Comparison of ENCODE assay signal across 24 cellular contexts in the genomic region with DNA sequence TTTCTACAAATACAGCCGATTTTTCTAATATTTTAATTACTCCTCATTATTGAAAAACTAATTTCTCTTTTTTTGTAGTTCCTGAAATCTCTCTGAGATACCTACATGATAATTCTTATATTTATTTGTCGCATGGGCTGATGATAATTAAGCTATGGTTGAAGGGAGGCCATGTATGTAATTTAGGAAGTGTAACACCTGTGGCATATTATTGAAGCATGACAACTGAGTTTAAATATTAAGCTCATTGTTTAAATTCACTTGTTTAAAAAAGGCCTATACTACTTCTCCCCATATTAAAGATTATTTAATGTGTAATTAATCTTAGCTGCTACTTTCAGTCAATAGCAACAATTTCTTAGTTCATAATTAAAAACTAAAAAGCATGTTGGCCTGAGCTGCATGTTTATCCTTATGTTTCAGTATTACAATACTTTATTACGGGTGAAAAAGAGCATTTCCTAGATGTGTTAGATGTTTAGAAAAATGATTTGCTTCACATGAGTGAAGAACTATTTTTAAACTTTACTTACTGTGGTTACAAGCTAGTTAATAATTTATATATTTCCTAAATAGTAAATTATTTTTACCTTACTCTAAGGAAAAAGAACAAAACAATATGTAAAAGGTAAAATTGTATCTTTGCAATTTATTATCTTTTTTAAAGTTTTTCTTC.
A peak's percentile ranks its signal among the peaks of the same experiment; 100 is the strongest.
DNase-seq lines count a peak whose midpoint lies in the region; ATAC-seq, FAIRE-seq and TF ChIP-seq lines count a peak whose summit lies in the region.
"Had no signal": no experiment of that assay in that cellular context is flagged by ENCODE, and none has a peak within 500 bp of the region (broad histone marks: within the 10 kb centered on the region; RNA-seq: fewer than 3 reads in every experiment).

No MANE protein-coding gene starts in this region.

- H3K27me3 ChIP-seq in right lobe of liver (no peaks in the 10 kb centered on the region), body of pancreas (no peaks in the 10 kb centered on the region)
- H3K27me3 ChIP-seq: heart right ventricle, sigmoid colon, SJCRH30 had no signal

- peak; percentile 67 for FAIRE-seq in kidney (lab: Jason Lieb, UNC)
- FAIRE-seq: astrocyte had no signal

- H3K27ac ChIP-seq in kidney (ENCODE audit: low read depth in 2 of 2, low read length in 2 of 2) (no peak overlapping the region), right lobe of liver (no peak overlapping the region), body of pancreas (no peak overlapping the region)
- H3K27ac ChIP-seq: heart right ventricle, sigmoid colon, SJCRH30, WERI-Rb-1 had no signal

- H3K9ac ChIP-seq in kidney (ENCODE audit: low read length in 2 of 2), result no peak overlapping the region

- 81% methylated on average over 3 of the region's 3 CpGs for WGBS in right lobe of liver (ENCODE audit: insufficient coverage, low coverage, low lambda C conversion rate, missing lambda C conversion rate)
- WGBS in body of pancreas, 2 donors, result 85 to 89% methylated on average over 3 of the region's 3 CpGs

- H3K4me1 ChIP-seq in kidney (ENCODE audit: control insufficient read depth in 1 of 2, insufficient read depth in 1 of 2, low read depth in 1 of 2, low read length in 2 of 2), result no peaks in the 10 kb centered on the region
- peaks cover 0 to 7% (median 0%) of the 10 kb centered on the region in 4 donors for H3K4me1 ChIP-seq in right lobe of liver
- peaks cover 6% of the 10 kb centered on the region for H3K4me1 ChIP-seq in body of pancreas
- H3K4me1 ChIP-seq: heart right ventricle, sigmoid colon, SJCRH30 had no signal

- H3K36me3 ChIP-seq in kidney (ENCODE audit: control insufficient read depth in 1 of 2, insufficient read depth in 2 of 2, low read length in 2 of 2) (no peaks in the 10 kb centered on the region), right lobe of liver (no peaks in the 10 kb centered on the region), body of pancreas (replicated peaks in 1 of 2; ENCODE audit: insufficient read depth in 1 of 2, low read depth in 2 of 2) (no peaks in the 10 kb centered on the region)
- H3K36me3 ChIP-seq: WERI-Rb-1 had no signal

- in situ Hi-C loops in GM13976 (cut with MboI; ENCODE audit: low sequenced_read_pairs, unreplicated experiment), result no loop called here

- ATAC-seq in GM18870 (IDR thresholded peaks at IDR 0.05; ENCODE audit: unreplicated experiment) (peak; percentile 68), GM21786 (IDR thresholded peaks at IDR 0.05; ENCODE audit: unreplicated experiment) (peak; percentile 76), HG03175 (IDR thresholded peaks at IDR 0.05; ENCODE audit: unreplicated experiment) (peak; percentile 75), right lobe of liver (no peak), body of pancreas (no peak)
- ATAC-seq: activated CD8-positive, alpha-beta T cell treated with anti-CD3 and anti-CD28 coated beads, Interleukin-2, amount 10 ng/mL, durations not matched to agents 7 days and 5 days; heart right ventricle had no signal

- no peak overlapping the region for H3K4me3 ChIP-seq in kidney (ENCODE audit: low read length in 2 of 2)
- no peak overlapping the region for H3K4me3 ChIP-seq in right lobe of liver
- no peak overlapping the region for H3K4me3 ChIP-seq in body of pancreas
- H3K4me3 ChIP-seq: heart right ventricle, sigmoid colon, SJCRH30 had no signal

- TF ChIP-seq CTCF in kidney (IDR thresholded peaks at IDR 0.05; ENCODE audit: borderline replicate concordance, extremely low read depth, insufficient read depth) (no peak), right lobe of liver (IDR thresholded peaks at IDR 0.05) (no peak), body of pancreas (IDR thresholded peaks at IDR 0.05) (no peak), GM13976 (IDR thresholded peaks at IDR 0.05; ENCODE audit: borderline replicate concordance, control extremely low read depth, extremely low read depth, insufficient read depth, missing control alignments) (no peak)

- TF ChIP-seq POLR2A in right lobe of liver (IDR thresholded peaks at IDR 0.05), result no peak
- no peak for TF ChIP-seq POLR2A in body of pancreas (IDR thresholded peaks at IDR 0.05)

- intact Hi-C loops in kidney (cut with DNase I) (no loop called here), right lobe of liver (cut with DNase I) (no loop called here), body of pancreas (cut with DNase I) (no loop called here)

- DNase-seq in kidney (no peak), NOMO-1 (lab: John Stamatoyannopoulos, UW; ENCODE audit: unreplicated experiment in 2 of 2) (no peak), right lobe of liver (no peak), body of pancreas (no peak), GM13976 (ENCODE audit: low spot score) (no peak)
- DNase-seq: activated CD8-positive, alpha-beta T cell treated with anti-CD3 and anti-CD28 coated beads, Interleukin-2, amount 10 ng/mL, durations not matched to agents 7 days and 5 days; activated naive CD4-positive, alpha-beta T cell treated with anti-CD3 and anti-CD28 coated beads, Interleukin-2, amount 50 U/mL, for 16 hours; activated T-cell treated with anti-CD3 and anti-CD28 coated beads, Interleukin-2, amount 50 U/mL, for 48 hours; CD4-positive, alpha-beta memory T cell; DMS79; HCEC 1CT; heart right ventricle; immature natural killer cell; NCI-H1105; NCI-H69; sigmoid colon; SJCRH30; T-helper 2 cell; trophoblast cell; WERI-Rb-1 had no signal

- H3K9me3 ChIP-seq in kidney (ENCODE audit: control insufficient read depth in 1 of 2, low read length in 2 of 2) (no peaks in the 10 kb centered on the region), right lobe of liver (no peaks in the 10 kb centered on the region), body of pancreas (no peaks in the 10 kb centered on the region)
- H3K9me3 ChIP-seq: heart right ventricle, sigmoid colon, SJCRH30 had no signal

Comparison
In these comparisons a context has a peak if more than half of its experiments do, and no peak if none do; other contexts are left out.
1. ATAC-seq: peak in GM18870 (single experiment), GM21786 (single experiment) and HG03175 (single experiment); none in right lobe of liver (0 of 4) and body of pancreas (single experiment).